In the genomic region with DNA sequence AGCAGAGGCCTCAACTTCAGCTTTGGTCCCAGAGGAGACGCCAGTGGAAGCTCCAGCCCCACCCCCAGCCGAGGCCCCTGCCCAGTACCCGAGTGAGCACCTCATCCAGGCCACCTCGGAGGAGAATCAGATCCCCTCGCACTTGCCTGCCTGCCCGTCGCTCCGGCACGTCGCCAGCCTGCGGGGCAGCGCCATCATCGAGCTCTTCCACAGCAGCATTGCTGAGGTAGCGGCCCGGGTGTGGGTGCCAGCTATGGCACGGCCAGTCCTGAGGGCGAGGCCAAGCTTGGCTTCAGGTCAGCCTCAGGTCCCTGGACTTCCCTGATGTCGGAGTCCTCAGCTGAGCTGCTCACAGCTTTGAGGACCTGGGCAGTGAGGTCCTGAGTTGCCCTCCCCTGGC, we compare ENCODE assay signal across 1 cellular context.
TF ChIP-seq lines count a peak whose summit lies in the region.

No MANE protein-coding gene starts in this region.

TF ChIP-seq in HepG2, 621 proteins besides CTCF, POLR2A, EP300 and RAD21:
- 0 out of 2 replicates have a peak, but pooled peaks have one; percentile 12 for TF ChIP-seq ZC3H13 (CRISPR knock-in tag; IDR thresholded peaks at IDR 0.05)
- no peak for TF ChIP-seq KAT2B (IDR thresholded peaks at IDR 0.05; ENCODE audit: borderline replicate concordance, low read depth, low read length)
